20 cellular contexts compared by ENCODE assay signal in the genomic region with DNA sequence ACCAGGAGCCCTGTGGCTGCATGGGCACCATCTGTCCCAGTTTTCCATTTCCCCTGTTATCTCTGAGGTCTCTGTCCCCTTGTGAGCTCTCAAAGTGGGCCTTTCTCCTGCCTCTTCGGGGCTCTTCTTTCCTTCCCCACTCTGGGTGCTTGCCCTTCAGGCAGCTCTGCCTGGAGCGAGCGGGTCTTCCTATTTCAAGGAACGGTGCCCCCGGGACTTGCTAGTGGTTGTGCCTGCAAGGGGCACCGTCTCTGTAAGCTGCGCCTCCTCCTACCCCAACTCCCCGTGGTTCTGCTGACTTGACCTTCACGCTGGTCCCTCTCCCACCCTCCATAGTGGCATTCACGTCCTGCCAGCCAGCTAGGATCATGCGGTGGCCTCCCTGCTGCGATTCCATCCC.
"Had no signal": no experiment of that assay in that cellular context is flagged by ENCODE, and none has a peak within 500 bp of the region (broad histone marks: within the 10 kb centered on the region; RNA-seq: fewer than 3 reads in every experiment).

No MANE protein-coding gene starts in this region.

- H3K27ac ChIP-seq: epithelial cell of prostate, esophagus squamous epithelium, gastrocnemius medialis, heart right ventricle, left lung, lower lobe of right lung had no signal

- H3K4me3 ChIP-seq: esophagus squamous epithelium, gastrocnemius medialis, heart right ventricle, left lung, lower lobe of right lung, mucosa of descending colon had no signal

- H3K27me3 ChIP-seq: esophagus squamous epithelium, gastrocnemius medialis, heart right ventricle, left lung had no signal

- DNase-seq: cortex of kidney; effector CD8-positive, alpha-beta T cell; effector memory CD8-positive, alpha-beta T cell; endodermal cell; erythroblast; esophagus squamous epithelium; foreskin fibroblast; foreskin melanocyte; gastrocnemius medialis; glutamatergic neuron; heart right ventricle; hippocampal formation; left cardiac atrium; left ventricle myocardium superior; lower lobe of right lung; mesenchymal stem cell; mucosa of descending colon; naive B cell had no signal

- H3K9me3 ChIP-seq: esophagus squamous epithelium, gastrocnemius medialis, heart right ventricle, left lung, lower lobe of right lung, mucosa of descending colon had no signal

- H3K36me3 ChIP-seq: gastrocnemius medialis had no signal
